ENCODE assay signal across 7 cellular contexts in genomic region chr12:46536316-46536715, GRCh38.
DNase-seq lines count a peak whose midpoint lies in the region; ATAC-seq and TF ChIP-seq lines count a peak whose summit lies in the region.
"Not testable (repeated sequence)": the region's sequence is repeated elsewhere in the genome, so short reads cannot be mapped to it uniquely, and the experiment has no call there.

No MANE protein-coding gene starts in this region.

- H3K79me1 ChIP-seq in mesenchymal stem cell (replicated peaks; ENCODE audit: low read length, poor library complexity, severe bottlenecking), result not testable (repeated sequence)

- H3K18ac ChIP-seq in mesenchymal stem cell (ENCODE audit: low read depth in 1 of 2, low read length in 2 of 2), result not testable (repeated sequence)

- H3K27ac ChIP-seq in mesenchymal stem cell (ENCODE audit: low read length, poor library complexity, severe bottlenecking), result not testable (repeated sequence)

- not testable (repeated sequence) for H2AK5ac ChIP-seq in mesenchymal stem cell (ENCODE audit: low read length, severe bottlenecking)

- not testable (repeated sequence) for H3K27me3 Mint-ChIP-seq in activated CD8-positive, alpha-beta T cell treated with anti-CD3 and anti-CD28 coated beads for 36 hours

- not testable (repeated sequence) for H3K36me3 ChIP-seq in mesenchymal stem cell (ENCODE audit: control insufficient read depth in 1 of 2, insufficient read depth in 2 of 2, low read depth in 1 of 2, low read length in 2 of 2)

- H2BK15ac ChIP-seq in mesenchymal stem cell (ENCODE audit: low read depth, poor library complexity, severe bottlenecking), result not testable (repeated sequence)

- H3K27ac Mint-ChIP-seq in activated CD8-positive, alpha-beta T cell treated with anti-CD3 and anti-CD28 coated beads for 36 hours, result peak overlapping the region; percentile 18

- ATAC-seq in GM18858 (IDR thresholded peaks at IDR 0.05; ENCODE audit: unreplicated experiment) (peak; percentile 81), GM21447 (IDR thresholded peaks at IDR 0.05; ENCODE audit: unreplicated experiment) (peak; percentile 65), HG02840 (IDR thresholded peaks at IDR 0.05; ENCODE audit: low FRiP score, unreplicated experiment) (peak; percentile 67), HG03442 (IDR thresholded peaks at IDR 0.05; ENCODE audit: unreplicated experiment) (peak; percentile 65)
- ATAC-seq in activated CD8-positive, alpha-beta T cell treated with anti-CD3 and anti-CD28 coated beads for 36 hours, result peak; percentile 17

- H4K8ac ChIP-seq in mesenchymal stem cell (ENCODE audit: low read length), result not testable (repeated sequence)

- H2BK12ac ChIP-seq in mesenchymal stem cell (ENCODE audit: low read length in 2 of 2), result not testable (repeated sequence)

- peak overlapping the region; percentile 18 for H4K91ac ChIP-seq in mesenchymal stem cell (ENCODE audit: low read length)

- POLR2A ChIA-PET in activated CD8-positive, alpha-beta T cell treated with anti-CD3 and anti-CD28 coated beads for 36 hours (lab: Charles Lee), result not testable (repeated sequence)

- H3K4me3 ChIP-seq in mesenchymal stem cell (ENCODE audit: insufficient read depth in 1 of 2, low read depth in 1 of 2, low read length in 2 of 2), result not testable (repeated sequence)

- CTCF ChIA-PET in activated CD8-positive, alpha-beta T cell treated with anti-CD3 and anti-CD28 coated beads for 36 hours (lab: Charles Lee), result not testable (repeated sequence)

- H2AFZ ChIP-seq in mesenchymal stem cell (ENCODE audit: low read depth, low read length), result not testable (repeated sequence)

- DNase-seq in NOMO-1 treated with DMSO at 0.1 percent for 48 hours (lab: John Stamatoyannopoulos, UW; ENCODE audit: unreplicated experiment), result peak; percentile 90
- not testable (repeated sequence) for DNase-seq in activated CD8-positive, alpha-beta T cell treated with anti-CD3 and anti-CD28 coated beads for 36 hours; mesenchymal stem cell

- H3K9ac ChIP-seq in mesenchymal stem cell (ENCODE audit: low read length), result not testable (repeated sequence)

- not testable (repeated sequence) for H3K14ac ChIP-seq in mesenchymal stem cell (ENCODE audit: low read length in 2 of 2)

- intact Hi-C loops in activated CD8-positive, alpha-beta T cell treated with anti-CD3 and anti-CD28 coated beads for 36 hours (cut with micrococcal nuclease), result not testable (repeated sequence)

- WGBS in mesenchymal stem cell, result no CpG with 5 or more reads among the region's 3 CpGs

- not testable (repeated sequence) for TF ChIP-seq CTCF in activated CD8-positive, alpha-beta T cell treated with anti-CD3 and anti-CD28 coated beads for 36 hours (IDR thresholded peaks at IDR 0.05)

- not testable (repeated sequence) for H2BK5ac ChIP-seq in mesenchymal stem cell (ENCODE audit: low read depth, low read length, poor library complexity, severe bottlenecking)

- not testable (repeated sequence) for H3K4me1 ChIP-seq in mesenchymal stem cell (ENCODE audit: control insufficient read depth, insufficient read depth, low read depth, low read length)

- H3K4me1 Mint-ChIP-seq in activated CD8-positive, alpha-beta T cell treated with anti-CD3 and anti-CD28 coated beads for 36 hours (ENCODE audit: low read depth), result not testable (repeated sequence)

- not testable (repeated sequence) for H3K4me3 Mint-ChIP-seq in activated CD8-positive, alpha-beta T cell treated with anti-CD3 and anti-CD28 coated beads for 36 hours

- H3K36me3 Mint-ChIP-seq in activated CD8-positive, alpha-beta T cell treated with anti-CD3 and anti-CD28 coated beads for 36 hours (ENCODE audit: low read depth), result not testable (repeated sequence)

- H3K27me3 ChIP-seq in mesenchymal stem cell (ENCODE audit: control insufficient read depth in 1 of 2, insufficient read depth in 1 of 2, low read length in 2 of 2), result not testable (repeated sequence)

- H3K9me3 ChIP-seq in mesenchymal stem cell (ENCODE audit: control insufficient read depth, low read length), result not testable (repeated sequence)

- H3K4me2 ChIP-seq in mesenchymal stem cell (ENCODE audit: low read length, poor library complexity, severe bottlenecking), result not testable (repeated sequence)

- not testable (repeated sequence) for H3K9me3 Mint-ChIP-seq in activated CD8-positive, alpha-beta T cell treated with anti-CD3 and anti-CD28 coated beads for 36 hours

- H3K23ac ChIP-seq in mesenchymal stem cell (ENCODE audit: low read length in 2 of 2), result not testable (repeated sequence)

- H2BK120ac ChIP-seq in mesenchymal stem cell (ENCODE audit: low read depth, low read length), result not testable (repeated sequence)

- H3K4ac ChIP-seq in mesenchymal stem cell (ENCODE audit: low read depth in 1 of 2, low read length in 2 of 2), result peak overlapping the region in 1 of 2 experiments; percentile 29

Comparison
In these comparisons a context has a peak if more than half of its experiments do, and no peak if none do; other contexts are left out.
1. ATAC-seq: peak in every context shown above with its lines; median percentile 81 in GM18858; 67 in HG02840; 65 in GM21447; 65 in HG03442; 17 in activated CD8-positive, alpha-beta T cell treated with anti-CD3 and anti-CD28 coated beads for 36 hours.